In the genomic region with DNA sequence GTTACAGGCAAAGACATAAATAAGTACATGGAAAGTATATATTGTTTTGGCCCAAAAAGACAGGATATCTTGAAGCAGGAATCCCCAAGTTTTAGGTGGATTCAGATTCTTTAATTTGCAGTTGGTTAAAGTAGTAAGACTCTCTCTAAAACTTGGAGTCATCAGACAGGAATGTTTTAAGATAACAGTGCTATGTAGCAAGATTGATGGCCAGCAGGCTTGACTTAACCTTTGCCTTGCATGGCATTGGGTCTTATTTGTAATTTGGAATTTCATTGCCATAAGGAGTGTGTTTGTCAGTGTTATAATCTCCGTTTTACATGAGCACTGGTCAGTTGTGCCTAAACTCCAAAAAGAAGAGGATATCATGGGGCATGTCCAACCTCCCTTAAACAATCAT, we compare ENCODE assay signal across 17 cellular contexts.
A peak's percentile ranks its signal among the peaks of the same experiment; 100 is the strongest.
DNase-seq lines count a peak whose midpoint lies in the region; ATAC-seq and FAIRE-seq lines count a peak whose summit lies in the region.
"Had no signal": no experiment of that assay in that cellular context is flagged by ENCODE, and none has a peak within 500 bp of the region (broad histone marks: within the 10 kb centered on the region; RNA-seq: fewer than 3 reads in every experiment).

No MANE protein-coding gene starts in this region.

- CTCF ChIA-PET in naive thymus-derived CD4-positive, alpha-beta T cell (lab: Charles Lee) = no interaction called here

- in situ Hi-C loops in ACHN (cut with HindIII; ENCODE audit: low pct_ligation_motif_present, low pct_unique_long_range_greater_than_20kb, low sequenced_read_pairs) = no loop called here

- H3K27ac Mint-ChIP-seq in naive thymus-derived CD4-positive, alpha-beta T cell = no peak overlapping the region
- H3K27ac Mint-ChIP-seq: CD8-positive, alpha-beta T cell had no signal

- H3K9me3 ChIP-seq in naive thymus-derived CD4-positive, alpha-beta T cell (ENCODE audit: control insufficient read depth in 2 of 3, low read length in 3 of 3) = no peaks in the 10 kb centered on the region
- H3K9me3 ChIP-seq: colonic mucosa, upper lobe of right lung had no signal

- ATAC-seq in naive thymus-derived CD4-positive, alpha-beta T cell = no peak
- ATAC-seq: CD8-positive, alpha-beta T cell; upper lobe of right lung had no signal

- H3K4me1 Mint-ChIP-seq in naive thymus-derived CD4-positive, alpha-beta T cell = no peaks in the 10 kb centered on the region

- H3K36me3 ChIP-seq in naive thymus-derived CD4-positive, alpha-beta T cell (ENCODE audit: control insufficient read depth in 2 of 3, insufficient read depth in 3 of 3, low read length in 3 of 3) = no peaks in the 10 kb centered on the region
- H3K36me3 ChIP-seq: colonic mucosa, upper lobe of right lung had no signal

- no peaks in the 10 kb centered on the region for H3K27me3 Mint-ChIP-seq in naive thymus-derived CD4-positive, alpha-beta T cell

- no peaks in the 10 kb centered on the region for H3K36me3 Mint-ChIP-seq in naive thymus-derived CD4-positive, alpha-beta T cell
- H3K36me3 Mint-ChIP-seq: CD8-positive, alpha-beta T cell had no signal

- FAIRE-seq in HTR-8/SVneo (lab: Jason Lieb, UNC) = peak; percentile 68
- FAIRE-seq: keratinocyte, small intestine had no signal

- H3K4me1 ChIP-seq in naive thymus-derived CD4-positive, alpha-beta T cell (ENCODE audit: control insufficient read depth in 2 of 2, insufficient read depth in 2 of 2, low read length in 2 of 2) = no peaks in the 10 kb centered on the region
- H3K4me1 ChIP-seq: colonic mucosa, upper lobe of right lung had no signal

- H3K9me3 Mint-ChIP-seq in naive thymus-derived CD4-positive, alpha-beta T cell = peaks cover 0 to 16% (median 3%) of the 10 kb centered on the region in 11 donors

- POLR2A ChIA-PET in naive thymus-derived CD4-positive, alpha-beta T cell (lab: Charles Lee) = no interaction called here

- no peak overlapping the region for H3K27ac ChIP-seq in naive thymus-derived CD4-positive, alpha-beta T cell (ENCODE audit: low read depth, low read length)
- H3K27ac ChIP-seq: colonic mucosa, upper lobe of right lung had no signal

- H3K27me3 ChIP-seq in naive thymus-derived CD4-positive, alpha-beta T cell (ENCODE audit: control insufficient read depth in 2 of 2, insufficient read depth in 2 of 2, low read length in 2 of 2) = no peaks in the 10 kb centered on the region
- H3K27me3 ChIP-seq: colonic mucosa, upper lobe of right lung had no signal

- H3K4me3 Mint-ChIP-seq in naive thymus-derived CD4-positive, alpha-beta T cell = no peak overlapping the region
- H3K4me3 Mint-ChIP-seq: CD8-positive, alpha-beta T cell had no signal

- intact Hi-C loops in naive thymus-derived CD4-positive, alpha-beta T cell (cut with micrococcal nuclease) = no loop called here

- no peak overlapping the region for H3K4me3 ChIP-seq in naive thymus-derived CD4-positive, alpha-beta T cell (ENCODE audit: low read length)
- H3K4me3 ChIP-seq: colonic mucosa, upper lobe of right lung had no signal

- peak; percentile 31 for DNase-seq in ACHN
- DNase-seq in HTR-8/SVneo (ENCODE audit: insufficient read length, low spot score) = peak; percentile 46
- DNase-seq in amniotic stem cell (lab: John Stamatoyannopoulos, UW) = peak; percentile 17
- DNase-seq in kidney glomerular epithelial cell (lab: John Stamatoyannopoulos, UW) = peak; percentile 75
- no peak for DNase-seq in cerebellum (ENCODE audit: low spot score)
- DNase-seq in 8988T = no peak
- DNase-seq in DMS53 (lab: John Stamatoyannopoulos, UW) = no peak
- no peak for DNase-seq in naive thymus-derived CD4-positive, alpha-beta T cell
- DNase-seq: activated T-cell treated with anti-CD3 and anti-CD28 coated beads, Interleukin-2, amount 50 U/mL, for 48 hours; CD8-positive, alpha-beta T cell; colonic mucosa; GF-D8; head of caudate nucleus; nucleus accumbens; small intestine; upper lobe of right lung had no signal

Comparison
In these comparisons a context has a peak if more than half of its experiments do, and no peak if none do; other contexts are left out.
1. DNase-seq: peak in ACHN (single experiment), HTR-8/SVneo (single experiment), amniotic stem cell (single experiment) and kidney glomerular epithelial cell (single experiment); none in cerebellum (single experiment), 8988T (single experiment), DMS53 (single experiment) and naive thymus-derived CD4-positive, alpha-beta T cell (0 of 9).